ENCODE assay signal across 22 cellular contexts in the genomic region with DNA sequence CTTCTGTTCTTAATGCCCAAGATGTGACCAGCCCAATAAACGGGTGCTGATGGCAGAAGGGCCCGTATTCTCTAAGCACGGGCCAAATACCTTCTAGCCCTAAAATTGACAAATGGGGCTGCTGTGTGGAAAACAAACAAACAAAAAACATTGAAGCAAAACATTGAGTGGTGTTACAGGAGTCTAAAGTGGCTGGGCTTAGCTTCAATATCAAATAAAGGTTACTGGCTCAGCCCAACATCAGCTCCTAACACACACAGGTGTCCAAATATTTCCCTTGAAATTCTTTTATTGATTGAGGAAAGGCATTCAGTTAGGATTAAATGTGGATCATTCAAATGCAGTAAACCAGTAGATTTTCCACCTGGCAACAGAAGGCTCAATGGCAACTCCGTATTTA.
"Had no signal": no experiment of that assay in that cellular context is flagged by ENCODE, and none has a peak within 500 bp of the region (broad histone marks: within the 10 kb centered on the region; RNA-seq: fewer than 3 reads in every experiment).

No MANE protein-coding gene starts in this region.

- ATAC-seq: activated T-helper 17 cell treated with anti-CD3 and anti-CD28 coated beads, Interleukin-2, amount 50 U/mL, for 72 hours had no signal

- H3K9me3 Mint-ChIP-seq: activated CD4-positive, alpha-beta T cell treated with anti-CD3 and anti-CD28 coated beads, Interleukin-2, amount 10 ng/mL, durations not matched to agents 7 days and 5 days; activated T-helper 17 cell treated with anti-CD3 and anti-CD28 coated beads, Interleukin-2, amount 50 U/mL, for 72 hours had no signal

- DNase-seq: activated CD4-positive, alpha-beta memory T cell treated with anti-CD3 and anti-CD28 coated beads for 36 hours; activated CD4-positive, alpha-beta T cell treated with anti-CD3 and anti-CD28 coated beads, Interleukin-2, amount 10 ng/mL, durations not matched to agents 7 days and 5 days; activated CD4-positive, CD25-positive, alpha-beta regulatory T cell; activated gamma-delta T cell; activated naive CD4-positive, alpha-beta T cell treated with anti-CD3 and anti-CD28 coated beads for 36 hours; activated T-cell treated with anti-CD3 and anti-CD28 coated beads for 4 hours; activated T-cell treated with anti-CD3 and anti-CD28 coated beads, Interleukin-2, amount 50 U/mL, for 48 hours; amygdala; brain microvascular endothelial cell; KG1; NCI-H1048; NCI-H1417 treated with DMSO at 0.1 percent for 48 hours; NCI-H187; NCI-H446; NCI-H82; Peyer's patch; Right ventricle myocardium superior; SJCRH30; SK-N-SH; T-helper 1 cell had no signal

- H3K4me3 Mint-ChIP-seq: activated CD4-positive, alpha-beta memory T cell treated with anti-CD3 and anti-CD28 coated beads for 36 hours; activated CD4-positive, alpha-beta T cell treated with anti-CD3 and anti-CD28 coated beads, Interleukin-2, amount 10 ng/mL, durations not matched to agents 7 days and 5 days; activated naive CD4-positive, alpha-beta T cell treated with anti-CD3 and anti-CD28 coated beads for 36 hours; activated naive CD8-positive, alpha-beta T cell; activated T-helper 17 cell treated with anti-CD3 and anti-CD28 coated beads, Interleukin-2, amount 50 U/mL, for 72 hours had no signal

- H3K27me3 Mint-ChIP-seq: activated CD4-positive, alpha-beta memory T cell treated with anti-CD3 and anti-CD28 coated beads for 36 hours; activated CD4-positive, alpha-beta T cell treated with anti-CD3 and anti-CD28 coated beads, Interleukin-2, amount 10 ng/mL, durations not matched to agents 7 days and 5 days; activated naive CD8-positive, alpha-beta T cell; activated T-helper 17 cell treated with anti-CD3 and anti-CD28 coated beads, Interleukin-2, amount 50 U/mL, for 72 hours had no signal

- H3K27ac Mint-ChIP-seq: activated CD4-positive, alpha-beta memory T cell treated with anti-CD3 and anti-CD28 coated beads for 36 hours; activated CD4-positive, alpha-beta T cell treated with anti-CD3 and anti-CD28 coated beads, Interleukin-2, amount 10 ng/mL, durations not matched to agents 7 days and 5 days; activated naive CD4-positive, alpha-beta T cell treated with anti-CD3 and anti-CD28 coated beads for 36 hours; activated T-helper 17 cell treated with anti-CD3 and anti-CD28 coated beads, Interleukin-2, amount 50 U/mL, for 72 hours had no signal
